Comparison of ENCODE assay signal across 1 cellular context in the genomic region with DNA sequence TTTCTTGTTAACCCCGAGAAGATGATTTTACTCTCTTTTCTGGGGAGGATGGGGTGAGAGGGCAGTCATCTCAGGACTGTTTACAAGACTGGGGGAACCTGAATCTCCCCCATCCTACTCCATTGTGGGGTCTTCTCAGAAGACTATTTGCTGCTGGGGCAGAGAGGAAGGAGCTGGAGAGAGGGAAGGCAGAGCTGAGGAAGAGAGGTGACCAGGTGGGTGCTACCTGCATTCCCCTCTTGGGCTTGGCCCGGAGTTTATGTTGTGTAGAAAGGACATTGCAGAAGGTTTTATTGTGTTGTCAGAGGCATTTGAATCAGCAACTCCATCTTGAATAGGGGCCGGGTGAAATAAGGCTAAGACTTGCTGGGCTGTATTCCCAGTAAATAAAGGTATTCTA.
TF ChIP-seq lines count a peak whose summit lies in the region.

No MANE protein-coding gene starts in this region.

TF ChIP-seq in H1, 55 proteins besides CTCF, POLR2A, EP300 and RAD21 (continued from another document):
- TF ChIP-seq POU5F1 (IDR thresholded peaks at IDR 0.05; ENCODE audit: low read depth, low read length) (no peak), YY1 (IDR thresholded peaks at IDR 0.05; ENCODE audit: low read depth, low read length) (no peak)
